ENCODE assay signal across 3 cellular contexts in the genomic region with DNA sequence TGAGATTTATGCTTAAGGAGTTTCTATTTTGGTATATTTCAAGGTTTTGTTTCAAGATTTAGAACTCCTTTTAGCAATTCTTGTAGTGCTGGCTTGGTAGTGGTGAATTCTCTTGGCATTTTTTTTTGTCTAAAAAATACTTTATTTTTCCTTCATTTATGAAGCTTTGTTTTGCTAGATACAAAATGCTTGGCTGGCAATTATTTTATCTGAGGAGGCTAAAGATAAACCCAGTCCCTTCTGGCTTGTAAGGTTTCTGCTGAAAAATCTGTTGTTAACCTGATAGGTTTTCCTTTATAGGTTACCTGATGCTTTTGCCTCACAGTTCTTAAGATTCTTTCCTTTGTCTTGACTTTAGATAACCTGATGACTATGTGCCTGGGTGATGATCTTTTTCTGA. TPM values are rescaled to one million over a fixed set of nuclear protein-coding genes. Genes with fewer than 3 reads are reported as not detected.
"Had no signal": no experiment of that assay in that cellular context is flagged by ENCODE, and none has a peak within 500 bp of the region (broad histone marks: within the 10 kb centered on the region; RNA-seq: fewer than 3 reads in every experiment).

No MANE protein-coding gene starts in this region.

RNA-seq across cellular contexts. Expression of a gene that starts 24.3 kb away (rescaled TPM):
- total RNA-seq: OCI-LY7; PC-9; T-helper 1 cell treated with Interleukin-12 subunit alpha and Interleukin-12 subunit beta and Interleukin-4 antibody, amounts not matched to agents 30 ng/mL and 1 ng/mL, for 36 hours had no signal
